ENCODE assay signal across 1 cellular context in the genomic region with DNA sequence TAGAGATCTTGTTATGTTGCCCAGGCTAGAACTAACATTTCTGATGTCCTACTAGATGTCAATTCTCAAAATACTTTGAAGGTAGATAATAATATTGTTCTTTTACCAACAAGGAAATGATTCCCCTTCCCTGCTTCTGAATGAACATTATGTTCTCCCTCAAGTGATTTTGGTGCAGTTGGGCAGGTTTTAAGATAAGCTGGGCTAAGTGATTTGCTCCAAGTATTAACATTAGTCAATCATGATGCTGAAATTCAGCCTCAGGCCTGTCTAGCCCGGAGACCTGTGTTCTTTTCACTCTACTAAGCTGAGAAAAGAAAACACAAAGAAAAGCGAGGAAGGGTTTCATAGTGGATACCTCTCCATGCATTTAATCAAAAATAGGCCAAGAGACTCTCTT.
TF ChIP-seq lines count a peak whose summit lies in the region.

No MANE protein-coding gene starts in this region.

TF ChIP-seq in HepG2, 621 proteins besides CTCF, POLR2A, EP300 and RAD21 (continued from another document):
- TF ChIP-seq ZNF136 (CRISPR knock-in tag; IDR thresholded peaks at IDR 0.05; ENCODE audit: low read depth): no peak
- no peak for TF ChIP-seq ZNF83 (CRISPR knock-in tag; IDR thresholded peaks at IDR 0.05; ENCODE audit: borderline replicate concordance)
- TF ChIP-seq AKAP8 (CRISPR knock-in tag; IDR thresholded peaks at IDR 0.05): no peak
